ENCODE assay signal across 8 cellular contexts in genomic region chr3:194070634-194071409, GRCh38.
DNase-seq lines count a peak whose midpoint lies in the region; ATAC-seq and TF ChIP-seq lines count a peak whose summit lies in the region.

No MANE protein-coding gene starts in this region.

- H3K4me1 ChIP-seq in heart right ventricle: peaks cover 0 to 32% (median 18%) of the 10 kb centered on the region in 9 donors
- H3K4me1 ChIP-seq in upper lobe of right lung: peaks cover 19% of the 10 kb centered on the region

- DNase-seq in ELF-1 (ENCODE audit: low read depth, low spot score) (peak; percentile 90), SK-N-DZ (ENCODE audit: low spot score) (peak; percentile 63), heart right ventricle (peak; percentile 84 to 89), posterior cingulate gyrus (peak; percentile 37 to 94 (median 66)), upper lobe of right lung (peak; percentile 92)
- DNase-seq in Jurkat, Clone E6-1 (ENCODE audit: low read depth, low spot score): peak; percentile 42
- DNase-seq in activated naive CD8-positive, alpha-beta T cell treated with anti-CD3 and anti-CD28 coated beads, Interleukin-2, amount 50 U/mL, for 16 hours (ENCODE audit: low read depth, low spot score): peak; percentile 33

- H3K4me3 ChIP-seq in Jurkat, Clone E6-1 (ENCODE audit: low read length): peak overlapping the region; percentile 47
- H3K4me3 ChIP-seq in heart right ventricle (peak overlapping the region; percentile 25 to 64 (median 53)), upper lobe of right lung (peak overlapping the region; percentile 54)

- peak overlapping the region; percentile 59 to 96 (median 91) for H3K27ac ChIP-seq in heart right ventricle
- peak overlapping the region; percentile 78 for H3K27ac ChIP-seq in upper lobe of right lung

- peak; percentile 97 for ATAC-seq in GM21723 (IDR thresholded peaks at IDR 0.05; ENCODE audit: unreplicated experiment)
- ATAC-seq in heart right ventricle: peak; percentile 87 to 93 (median 92)
- ATAC-seq in upper lobe of right lung: peak; percentile 92

- intact Hi-C loops in heart right ventricle (cut with DNase I) (loop anchor here in 7 of 10 donors (1.0 to 10.0 kb wide), 7 partner anchors 61 to 74 kb away; partner anchors contain the start of gene HES1 (in 1 of the 7)), posterior cingulate gyrus (cut with DNase I) (loop anchor here (2.0 to 10.0 kb wide), 3 partner anchors 70 to 244 kb away; no protein-coding TSS in a partner anchor), upper lobe of right lung (cut with DNase I) (no loop called here)

- H3K9me3 ChIP-seq in heart right ventricle (peaks cover 0 to 27% (median 0%) of the 10 kb centered on the region in 11 donors), upper lobe of right lung (no peaks in the 10 kb centered on the region)

- TF ChIP-seq CTCF in heart right ventricle (IDR thresholded peaks at IDR 0.05) (peak in 1 of 9 donors; percentile 10), upper lobe of right lung (IDR thresholded peaks at IDR 0.05) (no peak)

- WGBS in heart right ventricle, 2 donors: 1 to 2% methylated on average over 72 to 83 of the region's 84 CpGs

- H3K27me3 ChIP-seq in heart right ventricle (peaks cover 0 to 38% (median 11%) of the 10 kb centered on the region in 7 donors), upper lobe of right lung (no peaks in the 10 kb centered on the region)

- H3K36me3 ChIP-seq in heart right ventricle (no peaks in the 10 kb centered on the region), upper lobe of right lung (no peaks in the 10 kb centered on the region)

Comparison
In these comparisons a context has a peak if more than half of its experiments do, and no peak if none do; other contexts are left out.
1. Peak in every context shown above with its lines: DNase-seq, ATAC-seq, H3K4me3 ChIP-seq and H3K27ac ChIP-seq.
2. DNase-seq: peak in every context shown above with its lines; median percentile 92 in upper lobe of right lung; 90 in ELF-1; 86 in heart right ventricle; 66 in posterior cingulate gyrus; 63 in SK-N-DZ; 42 in Jurkat, Clone E6-1; 33 in activated naive CD8-positive, alpha-beta T cell treated with anti-CD3 and anti-CD28 coated beads, Interleukin-2, amount 50 U/mL, for 16 hours.